ENCODE assay signal across 20 cellular contexts in the genomic region with DNA sequence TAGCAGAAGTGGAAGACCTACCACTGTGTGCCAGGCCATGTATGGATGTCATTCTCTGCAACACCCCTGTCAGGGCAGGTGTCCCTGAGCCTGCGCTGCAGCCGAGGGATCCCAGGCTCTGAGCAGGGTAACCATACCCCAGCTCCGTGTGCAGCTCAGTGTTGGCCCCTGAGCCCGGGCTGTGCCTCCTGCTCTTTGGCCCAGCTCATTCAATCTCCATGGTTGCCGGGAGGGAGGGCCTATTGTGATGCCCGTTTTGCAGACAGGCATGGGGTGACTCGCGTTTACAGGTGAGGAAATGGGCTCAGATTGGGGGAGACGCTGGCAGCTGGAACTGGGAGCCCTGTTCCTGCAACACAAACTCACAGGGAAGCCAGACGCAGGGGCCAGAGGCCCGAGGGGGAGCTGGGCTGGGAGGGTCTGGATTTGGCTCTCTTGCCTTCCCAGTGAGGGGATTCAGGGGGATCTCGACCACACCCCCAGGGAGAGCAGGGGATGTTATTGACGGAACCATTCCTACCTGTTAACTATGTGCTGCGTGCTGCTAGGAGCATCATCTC.
A peak's percentile ranks its signal among the peaks of the same experiment; 100 is the strongest.
DNase-seq lines count a peak whose midpoint lies in the region; ATAC-seq, FAIRE-seq and TF ChIP-seq lines count a peak whose summit lies in the region.
"Had no signal": no experiment of that assay in that cellular context is flagged by ENCODE, and none has a peak within 500 bp of the region (broad histone marks: within the 10 kb centered on the region; RNA-seq: fewer than 3 reads in every experiment).

No MANE protein-coding gene starts in this region.

- H3K79me2 ChIP-seq in GM23338 (replicated peaks; ENCODE audit: insufficient read depth) (no peaks in the 10 kb centered on the region), H1 (ENCODE audit: control insufficient read depth in 1 of 2, insufficient read depth in 2 of 2, low read length in 2 of 2) (no peaks in the 10 kb centered on the region)

- no peaks in the 10 kb centered on the region for H3K23me2 ChIP-seq in H1 (ENCODE audit: low read depth, low read length)

- TF ChIP-seq EP300 in H1 (IDR thresholded peaks at IDR 0.05; ENCODE audit: borderline replicate concordance in 1 of 2, low read depth in 2 of 2, low read length in 2 of 2), result no peak

- TF ChIP-seq POLR2A in H1 (IDR thresholded peaks at IDR 0.05; ENCODE audit: control extremely low read depth in 1 of 2, low read depth in 2 of 2, low read length in 2 of 2), result no peak

- no peak overlapping the region for H4K91ac ChIP-seq in H1 (replicated peaks; ENCODE audit: insufficient read length, low read length)

- peak overlapping the region; percentile 49; the same call in 1 of the 2 replicates for H3K4me2 ChIP-seq in BLaER1
- H3K4me2 ChIP-seq in GM23338, result no peak overlapping the region
- H3K4me2 ChIP-seq in H1 (ENCODE audit: insufficient read depth in 1 of 2, low read depth in 2 of 2, low read length in 2 of 2), result no peak overlapping the region
- H3K4me2 ChIP-seq: SK-N-SH had no signal

- no peak overlapping the region for H2BK12ac ChIP-seq in H1 (ENCODE audit: low read depth, low read length)

- no peak overlapping the region for H4K8ac ChIP-seq in H1 (ENCODE audit: extremely low read depth, insufficient read depth, low read length)

- no peak overlapping the region for H3K23ac ChIP-seq in H1 (ENCODE audit: insufficient read length)

- H3K56ac ChIP-seq in H1 (replicated peaks; ENCODE audit: insufficient read length, low read depth, low read length), result no peak overlapping the region

- H3K9me3 ChIP-seq in BLaER1, result no peaks in the 10 kb centered on the region
- H3K9me3 ChIP-seq in H1 (ENCODE audit: insufficient read depth in 2 of 2, low read depth in 1 of 2, low read length in 1 of 2), result no peaks in the 10 kb centered on the region
- H3K9me3 ChIP-seq: MG63, SK-N-SH had no signal

- H3K4me3 ChIP-seq in BLaER1, result no peak overlapping the region
- H3K4me3 ChIP-seq in GM23338, result no peak overlapping the region
- no peak overlapping the region for H3K4me3 ChIP-seq in H1 (ENCODE audit: extremely low read depth in 1 of 4, insufficient read depth in 2 of 4, low read depth in 3 of 4, low read length in 4 of 4)
- H3K4me3 ChIP-seq: GM23248, MG63 had no signal

- no peak overlapping the region for H3K9ac ChIP-seq in BLaER1
- H3K9ac ChIP-seq in H1 (replicated peaks in 1 of 4; ENCODE audit: extremely low read depth in 1 of 4, low read depth in 3 of 4, low read length in 3 of 4), result no peak overlapping the region
- H3K9ac ChIP-seq: GM23248, SK-N-SH had no signal

- ATAC-seq in GM23338 (peak; percentile 26; the same call in 2 of the 3 replicates), GM19455 (IDR thresholded peaks at IDR 0.05; ENCODE audit: unreplicated experiment) (no peak), WTC11 (no peak)
- ATAC-seq in stimulated activated memory B cell treated with anti-CD40 and anti-IgM and Interleukin-4, amounts not matched to agents 10 μg/mL and 1 μg/mL and 100 μg/mL, for 72 hours, result no peak
- ATAC-seq: Panc1 had no signal

- peaks cover 22% of the 10 kb centered on the region for H3K4me1 ChIP-seq in BLaER1
- no peaks in the 10 kb centered on the region for H3K4me1 ChIP-seq in GM23338 (ENCODE audit: insufficient read depth)
- H3K4me1 ChIP-seq in H1 (replicated peaks in 1 of 4; ENCODE audit: control insufficient read depth in 3 of 4, insufficient read depth in 4 of 4, low read length in 3 of 4), result peaks cover 0 to 8% (median 5%) of the 10 kb centered on the region in 4 experiments; a peak in 6 of 7 replicates

- H2AFZ ChIP-seq in GM23338 (no peak overlapping the region), H1 (ENCODE audit: low read length) (no peak overlapping the region)
- H2AFZ ChIP-seq: GM23248 had no signal

- no peak overlapping the region for H2BK20ac ChIP-seq in H1 (ENCODE audit: low read length)

- no peak overlapping the region for H2BK120ac ChIP-seq in H1 (replicated peaks; ENCODE audit: low read depth, low read length)

- no peak overlapping the region for H2BK15ac ChIP-seq in H1 (ENCODE audit: low read length)

- H3K18ac ChIP-seq in H1 (ENCODE audit: extremely low read depth, low read length), result peak overlapping the region; percentile 28; the same call in 1 of the 2 replicates

- no peaks in the 10 kb centered on the region for H3K36me3 Mint-ChIP-seq in GM23338 (ENCODE audit: low read depth)
- H3K36me3 Mint-ChIP-seq in stimulated activated memory B cell treated with anti-CD40 and anti-IgM and Interleukin-4, amounts not matched to agents 10 μg/mL and 1 μg/mL and 100 μg/mL, for 72 hours, result no peaks in the 10 kb centered on the region
- no peaks in the 10 kb centered on the region for H3K36me3 Mint-ChIP-seq in WTC11

- H3K27ac Mint-ChIP-seq in GM23338 (no peak overlapping the region), WTC11 (no peak overlapping the region)
- H3K27ac Mint-ChIP-seq in stimulated activated memory B cell treated with anti-CD40 and anti-IgM and Interleukin-4, amounts not matched to agents 10 μg/mL and 1 μg/mL and 100 μg/mL, for 72 hours, result peak overlapping the region; percentile 66
- H3K27ac Mint-ChIP-seq: CD4-positive, alpha-beta T cell had no signal

- H2BK5ac ChIP-seq in H1 (ENCODE audit: low read depth, low read length), result no peak overlapping the region

- TF ChIP-seq RAD21 in H1 (IDR thresholded peaks at IDR 0.05 in 1 of 2, conservative IDR thresholded peaks at IDR 0.05 in 1 of 2; ENCODE audit: low read depth in 2 of 2, low read length in 2 of 2), result no peak

- H3K4me3 Mint-ChIP-seq in GM23338, result no peak overlapping the region
- no peak overlapping the region for H3K4me3 Mint-ChIP-seq in stimulated activated memory B cell treated with anti-CD40 and anti-IgM and Interleukin-4, amounts not matched to agents 10 μg/mL and 1 μg/mL and 100 μg/mL, for 72 hours
- no peak overlapping the region for H3K4me3 Mint-ChIP-seq in WTC11
- H3K4me3 Mint-ChIP-seq: CD4-positive, alpha-beta T cell had no signal

- H3K27me3 Mint-ChIP-seq in GM23338 (ENCODE audit: insufficient read depth, low read depth, poor library complexity) (peaks cover 20% of the 10 kb centered on the region), WTC11 (ENCODE audit: low read depth) (no peaks in the 10 kb centered on the region)
- H3K27me3 Mint-ChIP-seq in stimulated activated memory B cell treated with anti-CD40 and anti-IgM and Interleukin-4, amounts not matched to agents 10 μg/mL and 1 μg/mL and 100 μg/mL, for 72 hours, result peaks cover 8% of the 10 kb centered on the region
- H3K27me3 Mint-ChIP-seq: CD4-positive, alpha-beta T cell had no signal

- H3K9me2 ChIP-seq in GM23338 (ENCODE audit: insufficient read depth), result no peaks in the 10 kb centered on the region
- H3K9me2 ChIP-seq: SK-N-SH had no signal

- no peaks in the 10 kb centered on the region for H3K27me3 ChIP-seq in BLaER1
- H3K27me3 ChIP-seq in GM23338 (ENCODE audit: insufficient read depth), result no peaks in the 10 kb centered on the region
- no peaks in the 10 kb centered on the region for H3K27me3 ChIP-seq in H1 (replicated peaks in 1 of 4; ENCODE audit: control insufficient read depth in 3 of 4, extremely low read depth in 1 of 4, insufficient read depth in 3 of 4, low read length in 3 of 4)
- H3K27me3 ChIP-seq: MG63 had no signal

- no peak overlapping the region for H3K4ac ChIP-seq in H1 (replicated peaks; ENCODE audit: insufficient read length, low read depth, low read length)

- H4K20me1 ChIP-seq in BLaER1 (no peaks in the 10 kb centered on the region), GM23338 (replicated peaks; ENCODE audit: insufficient read depth) (no peaks in the 10 kb centered on the region), H1 (replicated peaks in 1 of 2; ENCODE audit: control insufficient read depth in 1 of 2, insufficient read depth in 2 of 2, low read length in 2 of 2) (no peaks in the 10 kb centered on the region)

- H3K9me3 Mint-ChIP-seq in GM23338, result no peaks in the 10 kb centered on the region
- H3K9me3 Mint-ChIP-seq in stimulated activated memory B cell treated with anti-CD40 and anti-IgM and Interleukin-4, amounts not matched to agents 10 μg/mL and 1 μg/mL and 100 μg/mL, for 72 hours, result no peaks in the 10 kb centered on the region
- H3K9me3 Mint-ChIP-seq in WTC11, result no peaks in the 10 kb centered on the region
- H3K9me3 Mint-ChIP-seq: CD4-positive, alpha-beta T cell had no signal

- CTCF ChIA-PET in H1 (lab: Charles Lee; ENCODE audit: partially characterized antibody), result interaction anchor here (1.0 to 2.9 kb wide), 5 partner anchors 11 to 427 kb away, joined by 3 to 9 read pairs (median 4); no protein-coding TSS in a partner anchor
- CTCF ChIA-PET in WTC11 (lab: Charles Lee), result interaction anchor here (1.0 to 1.5 kb wide), 2 partner anchors 12 to 16 kb away, joined by 3 to 12 read pairs; no protein-coding TSS in a partner anchor

- no peaks in the 10 kb centered on the region for H3F3A ChIP-seq in GM23338 (replicated peaks; ENCODE audit: low read depth)

- no peak overlapping the region for H3K27ac ChIP-seq in BLaER1
- H3K27ac ChIP-seq in GM23338 (ENCODE audit: low read depth), result no peak overlapping the region
- no peak overlapping the region for H3K27ac ChIP-seq in H1 (ENCODE audit: low read depth, low read length)
- H3K27ac ChIP-seq: GM23248 had no signal

- no peak overlapping the region for H3K14ac ChIP-seq in H1 (ENCODE audit: insufficient read length)

- POLR2A ChIA-PET in H1 (lab: Charles Lee; ENCODE audit: partially characterized antibody) (interaction anchor here (1.0 kb wide), 1 partner anchor 15 kb away, joined by 3 read pairs; no protein-coding TSS in a partner anchor), WTC11 (lab: Charles Lee) (no interaction called here)

- no peaks in the 10 kb centered on the region for H3K36me3 ChIP-seq in BLaER1
- no peaks in the 10 kb centered on the region for H3K36me3 ChIP-seq in GM23338 (ENCODE audit: insufficient read depth)
- H3K36me3 ChIP-seq in H1 (ENCODE audit: control insufficient read depth in 2 of 4, insufficient read depth in 4 of 4, low read length in 3 of 4), result no peaks in the 10 kb centered on the region
- H3K36me3 ChIP-seq: MG63 had no signal

- H3K4me1 Mint-ChIP-seq in GM23338, result peaks cover 33% of the 10 kb centered on the region
- H3K4me1 Mint-ChIP-seq in stimulated activated memory B cell treated with anti-CD40 and anti-IgM and Interleukin-4, amounts not matched to agents 10 μg/mL and 1 μg/mL and 100 μg/mL, for 72 hours, result peaks cover 18% of the 10 kb centered on the region
- H3K4me1 Mint-ChIP-seq in WTC11, result peaks cover 24% of the 10 kb centered on the region

- DNase-seq in GM23338 (ENCODE audit: low spot score) (no peak), H1 (ENCODE audit: low read depth in 1 of 2, low spot score in 2 of 2) (no peak), T1000 (lab: John Stamatoyannopoulos, UW) (no peak), WTC11 (ENCODE audit: low spot score) (no peak)
- DNase-seq: AML-193; CD4-positive, alpha-beta T cell; GM23248; Karpas-422; MG63; NCI-H1092; NCI-H146; NCI-H2081 treated with DMSO at 0.1 percent for 48 hours; NCI-H510A treated with DMSO at 0.1 percent for 48 hours; NCI-H82; Right ventricle myocardium superior; SK-N-SH had no signal

- 70% methylated on average over 13 of the region's 14 CpGs; no CpG with 5 or more reads in 1 of the 2 experiments for WGBS in H1 (ENCODE audit: extremely low coverage in 1 of 2, insufficient coverage in 1 of 2, insufficient read length in 1 of 2, insufficient replicate concordance in 2 of 2, low coverage in 1 of 2, low lambda C conversion rate in 2 of 2, missing lambda C conversion rate in 1 of 2), 2 experiments

- no peak for FAIRE-seq in H1 (lab: Jason Lieb, UNC)

- no peak for TF ChIP-seq CTCF in GM23338 (conservative IDR thresholded peaks at IDR 0.05; ENCODE audit: low read depth in 2 of 2)
- TF ChIP-seq CTCF in H1 (IDR thresholded peaks at IDR 0.05; ENCODE audit: control extremely low read depth in 1 of 3, insufficient read depth in 1 of 3, low read depth in 1 of 3, low read length in 3 of 3), result no peak
- TF ChIP-seq CTCF in WTC11 (IDR thresholded peaks at IDR 0.05), result no peak

- H4K5ac ChIP-seq in H1 (ENCODE audit: insufficient read length, low read depth, low read length), result no peak overlapping the region

- no peaks in the 10 kb centered on the region for H3K79me1 ChIP-seq in H1 (ENCODE audit: low read depth, low read length)

- peak overlapping the region; percentile 40; the same call in 1 of the 2 replicates for H2AK5ac ChIP-seq in H1 (ENCODE audit: low read depth, low read length)
